In the genomic region with DNA sequence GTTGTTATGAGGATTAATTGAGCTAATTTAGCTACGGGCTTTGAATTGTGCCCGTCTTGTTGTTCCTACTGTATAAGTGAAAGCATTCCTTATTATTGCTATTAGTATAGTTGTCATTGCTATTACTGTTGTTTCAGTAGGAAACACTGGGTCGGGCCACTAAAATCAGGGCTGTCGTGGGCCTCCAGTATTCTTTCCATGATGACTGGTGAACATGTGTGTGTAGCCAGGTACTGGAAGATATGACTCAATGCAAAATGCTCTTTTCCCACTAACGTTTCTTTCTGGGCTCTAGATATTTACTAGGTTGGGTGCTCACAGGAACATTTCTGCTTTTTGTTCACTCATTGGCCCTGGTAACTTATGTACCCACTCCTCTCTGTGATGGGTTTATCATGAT, we compare ENCODE assay signal across 20 cellular contexts.
"Had no signal": no experiment of that assay in that cellular context is flagged by ENCODE, and none has a peak within 500 bp of the region (broad histone marks: within the 10 kb centered on the region; RNA-seq: fewer than 3 reads in every experiment).

No MANE protein-coding gene starts in this region.

- H3K9me3 Mint-ChIP-seq: mesothelial cell of epicardium; naive thymus-derived CD8-positive, alpha-beta T cell; stimulated activated memory B cell treated with anti-CD40 and anti-IgM and Interleukin-4, amounts not matched to agents 10 μg/mL and 1 μg/mL and 100 μg/mL, for 72 hours; type B pancreatic cell had no signal

- H3K27ac Mint-ChIP-seq: mesothelial cell of epicardium; progenitor cell of endocrine pancreas; stimulated activated memory B cell treated with anti-CD40 and anti-IgM and Interleukin-4, amounts not matched to agents 10 μg/mL and 1 μg/mL and 100 μg/mL, for 72 hours; T-helper 17 cell; type B pancreatic cell had no signal

- H3K4me3 ChIP-seq: gastroesophageal sphincter, left ventricle myocardium inferior, sigmoid colon, SK-N-MC, smooth muscle cell, thoracic aorta, vagina had no signal

- ATAC-seq: gastroesophageal sphincter; naive thymus-derived CD8-positive, alpha-beta T cell; stimulated activated memory B cell treated with anti-CD40 and anti-IgM and Interleukin-4, amounts not matched to agents 10 μg/mL and 1 μg/mL and 100 μg/mL, for 72 hours; T-helper 17 cell had no signal

- H3K4me3 Mint-ChIP-seq: mesothelial cell of epicardium; naive thymus-derived CD8-positive, alpha-beta T cell; stimulated activated memory B cell treated with anti-CD40 and anti-IgM and Interleukin-4, amounts not matched to agents 10 μg/mL and 1 μg/mL and 100 μg/mL, for 72 hours; T-helper 17 cell; type B pancreatic cell had no signal

- DNase-seq: activated CD4-positive, CD25-positive, alpha-beta regulatory T cell; activated gamma-delta T cell treated with Interleukin-2 at 50 U/mL for 16 hours; aorta; hypothalamus; left ventricle myocardium inferior; naive thymus-derived CD8-positive, alpha-beta T cell; retina; sigmoid colon; SW 1271; T-helper 17 cell had no signal

- H3K4me2 ChIP-seq: smooth muscle cell had no signal

- H3K27ac ChIP-seq: epithelial cell of prostate, gastroesophageal sphincter, left ventricle myocardium inferior, sigmoid colon, SK-N-MC, thoracic aorta, vagina had no signal

- H3K27me3 ChIP-seq: gastroesophageal sphincter, sigmoid colon, vagina had no signal

- H3K27me3 Mint-ChIP-seq: naive thymus-derived CD8-positive, alpha-beta T cell; stimulated activated memory B cell treated with anti-CD40 and anti-IgM and Interleukin-4, amounts not matched to agents 10 μg/mL and 1 μg/mL and 100 μg/mL, for 72 hours; T-helper 17 cell; type B pancreatic cell had no signal
